In the genomic region with DNA sequence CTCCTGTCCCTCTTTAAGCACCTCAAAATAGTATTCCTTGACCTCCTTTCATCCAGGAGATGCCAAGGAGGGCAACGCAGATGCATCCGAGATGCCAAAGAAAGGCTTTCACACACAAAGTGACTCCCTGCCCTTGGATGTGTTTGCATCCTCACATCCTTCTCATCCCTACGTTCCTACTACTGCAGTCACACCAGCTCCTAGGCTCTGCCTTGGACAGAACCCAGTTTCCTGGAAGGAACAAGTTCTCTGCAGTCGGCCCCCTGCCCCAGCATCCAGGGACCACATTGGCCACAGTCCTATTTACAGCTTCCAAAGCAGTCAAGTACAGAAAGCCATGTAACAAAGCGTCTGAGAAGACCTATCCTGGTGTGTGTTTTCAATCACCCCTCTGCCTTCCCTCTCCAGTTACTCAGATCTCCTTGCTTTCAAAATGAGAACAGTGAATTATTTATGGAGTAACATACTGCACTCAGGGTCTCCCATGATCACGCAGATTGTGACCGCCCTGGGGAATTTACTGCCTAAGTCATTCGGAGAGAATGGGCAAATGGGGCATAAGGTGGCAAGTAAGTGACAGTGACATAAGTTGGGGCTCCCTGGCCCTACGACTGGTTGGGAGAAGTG, we compare ENCODE assay signal across 13 cellular contexts. TPM values are rescaled to one million over a fixed set of nuclear protein-coding genes. Genes with fewer than 3 reads are reported as not detected.
A peak's percentile ranks its signal among the peaks of the same experiment; 100 is the strongest.
DNase-seq lines count a peak whose midpoint lies in the region; ATAC-seq, FAIRE-seq and TF ChIP-seq lines count a peak whose summit lies in the region.
"Had no signal": no experiment of that assay in that cellular context is flagged by ENCODE, and none has a peak within 500 bp of the region (broad histone marks: within the 10 kb centered on the region; RNA-seq: fewer than 3 reads in every experiment).

No MANE protein-coding gene starts in this region.

- peak; percentile 56 for ATAC-seq in IMR-90 (ENCODE audit: low read depth)
- no peak for ATAC-seq in stimulated activated naive CD8-positive, alpha-beta T cell treated with anti-CD3 and anti-CD28 coated beads, Interleukin-15, Interleukin-2, amounts not matched to agents 100 U/mL and 50 U/mL, for 24 hours
- ATAC-seq in GM21786 (IDR thresholded peaks at IDR 0.05; ENCODE audit: unreplicated experiment): no peak
- ATAC-seq: GM12878 had no signal

- H2BK5ac ChIP-seq in IMR-90 (ENCODE audit: low read depth, low read length, poor library complexity, severe bottlenecking): peak overlapping the region; percentile 41

- peak overlapping the region; percentile 48 for H3K4me2 ChIP-seq in IMR-90 (ENCODE audit: low read depth, low read length)

- no peaks in the 10 kb centered on the region for H3K27me3 ChIP-seq in IMR-90 (ENCODE audit: control insufficient read depth, insufficient read depth, low read length)
- no peaks in the 10 kb centered on the region for H3K27me3 ChIP-seq in stomach smooth muscle (ENCODE audit: control insufficient read depth in 1 of 2, insufficient read depth in 2 of 2, low read length in 2 of 2)
- H3K27me3 ChIP-seq: gastroesophageal sphincter had no signal

- H3K9me3 ChIP-seq in IMR-90 (ENCODE audit: control insufficient read depth, insufficient read depth, low read length): no peaks in the 10 kb centered on the region
- no peaks in the 10 kb centered on the region for H3K9me3 ChIP-seq in mesodermal cell (ENCODE audit: control insufficient read depth, low read length)
- no peaks in the 10 kb centered on the region for H3K9me3 ChIP-seq in stomach smooth muscle (ENCODE audit: control insufficient read depth in 2 of 2, low read length in 2 of 2)
- H3K9me3 ChIP-seq: gastroesophageal sphincter had no signal

- peak overlapping the region; percentile 72; the same call in 1 of the 2 replicates for H3K23ac ChIP-seq in IMR-90 (ENCODE audit: low read depth, low read length)

- no peak for FAIRE-seq in H54 (lab: Jason Lieb, UNC)
- FAIRE-seq: GM12878, islet of Langerhans had no signal

- H3K14ac ChIP-seq in IMR-90 (replicated peaks; ENCODE audit: low read depth, low read length): peak overlapping the region; percentile 75

- H3K56ac ChIP-seq in IMR-90 (ENCODE audit: extremely low read depth, insufficient read depth, low read length): no peak overlapping the region

- peak overlapping the region; percentile 32; the same call in 1 of the 3 replicates for H2BK15ac ChIP-seq in IMR-90 (ENCODE audit: low read depth, low read length)

- H2BK20ac ChIP-seq in IMR-90 (ENCODE audit: low read depth, low read length): peak overlapping the region; percentile 82

- H3K4me3 ChIP-seq in IMR-90 (ENCODE audit: insufficient read depth, low read depth, low read length) (no peak overlapping the region), mesodermal cell (ENCODE audit: extremely low read depth, insufficient read depth, low read length, poor library complexity, severe bottlenecking) (no peak overlapping the region), stomach smooth muscle (ENCODE audit: low read length in 2 of 2) (no peak overlapping the region)
- H3K4me3 ChIP-seq: gastroesophageal sphincter, GM12878 had no signal

- peak overlapping the region; percentile 49 for H3K18ac ChIP-seq in IMR-90 (ENCODE audit: low read depth, low read length)

- dilution Hi-C loops in IMR-90 (cut with HindIII; ENCODE audit: low sequenced_read_pairs, unreplicated experiment): no loop called here

- 0 out of 2 replicates have a peak, but pooled peaks cover 5% of the 10 kb centered on the region for H4K20me1 ChIP-seq in IMR-90 (ENCODE audit: insufficient read depth, low read length)

- H3K4ac ChIP-seq in IMR-90 (ENCODE audit: low read depth, low read length): peak overlapping the region; percentile 69

- no peak for TF ChIP-seq CTCF in IMR-90 (conservative IDR thresholded peaks at IDR 0.05; ENCODE audit: low read depth, low read length)

- peaks cover 13% of the 10 kb centered on the region for H3K9me1 ChIP-seq in IMR-90 (ENCODE audit: insufficient read depth, low read length)

- CTCF ChIA-PET in IMR-90 (lab: Yijun Ruan, JAX): interaction anchor here (1.5 kb wide), 1 partner anchor 101 kb away, joined by 3 read pairs; no protein-coding TSS in a partner anchor

- H4K91ac ChIP-seq in IMR-90 (ENCODE audit: insufficient read depth, low read depth, low read length): peak overlapping the region; percentile 67

- H3K36me3 ChIP-seq in IMR-90 (ENCODE audit: control insufficient read depth, insufficient read depth, low read length): no peaks in the 10 kb centered on the region
- no peaks in the 10 kb centered on the region for H3K36me3 ChIP-seq in mesodermal cell (ENCODE audit: control insufficient read depth, insufficient read depth, low read length)
- H3K36me3 ChIP-seq in stomach smooth muscle (ENCODE audit: control insufficient read depth in 2 of 2, insufficient read depth in 2 of 2, low read length in 2 of 2): no peaks in the 10 kb centered on the region
- H3K36me3 ChIP-seq: gastroesophageal sphincter had no signal

- H3K9ac ChIP-seq in IMR-90 (ENCODE audit: low read depth, low read length): no peak overlapping the region
- no peak overlapping the region for H3K9ac ChIP-seq in stomach smooth muscle (ENCODE audit: low read length in 2 of 2)

- TF ChIP-seq POLR2A in IMR-90 (IDR thresholded peaks at IDR 0.05; ENCODE audit: low read depth, low read length): no peak
- no peak for TF ChIP-seq POLR2A in H54 (IDR thresholded peaks at IDR 0.05; ENCODE audit: low read depth, low read length)

- H3K27ac ChIP-seq in IMR-90 (ENCODE audit: insufficient read depth, low read length) (peak overlapping the region; percentile 44; the same call in 1 of the 2 replicates), mesodermal cell (ENCODE audit: low read depth, low read length, severe bottlenecking) (peak overlapping the region; percentile 30), stomach smooth muscle (ENCODE audit: low read length) (peak overlapping the region; percentile 46)

- in situ Hi-C loops in IMR-90 (cut with MboI; ENCODE audit: low sequenced_read_pairs): no loop called here

- POLR2A ChIA-PET in IMR-90 (lab: Charles Lee; ENCODE audit: unreplicated experiment): no interaction called here

- peak overlapping the region; percentile 18 for H2AFZ ChIP-seq in IMR-90 (replicated peaks; ENCODE audit: low read length, poor library complexity)

- DNase-seq in IMR-90 (no peak), dermis blood vessel endothelial cell (peak; percentile 24), SHP77 treated with DMSO at 0.1 percent for 48 hours (lab: John Stamatoyannopoulos, UW) (no peak), H54 (ENCODE audit: insufficient read length, low spot score) (no peak)
- no peak for DNase-seq in stimulated activated naive CD8-positive, alpha-beta T cell treated with anti-CD3 and anti-CD28 coated beads, Interleukin-15, Interleukin-2, amounts not matched to agents 100 U/mL and 50 U/mL, for 24 hours
- DNase-seq: C1 segment of cervical spinal cord, NCI-H2081 had no signal

- H2BK120ac ChIP-seq in IMR-90 (ENCODE audit: low read depth, low read length): peak overlapping the region; percentile 77

- H3K4me1 ChIP-seq in IMR-90 (ENCODE audit: control insufficient read depth, insufficient read depth, low read length) (peaks cover 14% of the 10 kb centered on the region), mesodermal cell (ENCODE audit: control insufficient read depth, insufficient read depth, low read length, poor library complexity, severe bottlenecking) (peaks cover 12% of the 10 kb centered on the region), stomach smooth muscle (ENCODE audit: control insufficient read depth, insufficient read depth, low read length) (peaks cover 19% of the 10 kb centered on the region)

- no TSS peak for BruUV-seq in IMR-90 (replicated peaks; lab: Mats Ljungman, UMichigan)

- H2AK9ac ChIP-seq in IMR-90 (replicated peaks; ENCODE audit: low read depth, low read length, poor library complexity): no peak overlapping the region

- H4K5ac ChIP-seq in IMR-90 (ENCODE audit: low read depth, low read length): peak overlapping the region; percentile 58

- intact Hi-C loops in IMR-90 (cut with micrococcal nuclease): no loop called here

- H3K79me1 ChIP-seq in IMR-90 (ENCODE audit: low read depth in 1 of 2, low read length in 2 of 2): no peaks in the 10 kb centered on the region

- WGBS in IMR-90 (ENCODE audit: extremely low coverage in 2 of 2, insufficient read length in 1 of 2), 2 experiments: 0% methylated on average over 1 of the region's 9 CpGs; no CpG with 5 or more reads in 1 of the 2 experiments
- 92 to 94% methylated on average over 8 of the region's 9 CpGs for WGBS in mesodermal cell (ENCODE audit: insufficient coverage in 2 of 2), 2 experiments

- peak overlapping the region; percentile 90; the same call in 1 of the 2 replicates for H2AK5ac ChIP-seq in IMR-90 (ENCODE audit: low read depth, low read length)

- H4K8ac ChIP-seq in IMR-90 (ENCODE audit: low read depth in 2 of 2, low read length in 2 of 2): peak overlapping the region in 1 of 2 experiments; percentile 48; a peak in 2 of 4 replicates

- no peak for TF ChIP-seq RAD21 in IMR-90 (IDR thresholded peaks at IDR 0.05; ENCODE audit: low read length)

TF ChIP-seq in IMR-90, 13 proteins besides CTCF, POLR2A, EP300 and RAD21 (continues in another document):
- no peak for TF ChIP-seq MXI1 (IDR thresholded peaks at IDR 0.05; ENCODE audit: borderline replicate concordance, low read depth, low read length)
- TF ChIP-seq, protein P1, sequence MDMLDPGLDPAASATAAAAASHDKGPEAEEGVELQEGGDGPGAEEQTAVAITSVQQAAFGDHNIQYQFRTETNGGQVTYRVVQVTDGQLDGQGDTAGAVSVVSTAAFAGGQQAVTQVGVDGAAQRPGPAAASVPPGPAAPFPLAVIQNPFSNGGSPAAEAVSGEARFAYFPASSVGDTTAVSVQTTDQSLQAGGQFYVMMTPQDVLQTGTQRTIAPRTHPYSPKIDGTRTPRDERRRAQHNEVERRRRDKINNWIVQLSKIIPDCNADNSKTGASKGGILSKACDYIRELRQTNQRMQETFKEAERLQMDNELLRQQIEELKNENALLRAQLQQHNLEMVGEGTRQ (IDR thresholded peaks at IDR 0.05; ENCODE audit: low read depth, low read length): no peak
- TF ChIP-seq FOS (IDR thresholded peaks at IDR 0.05; ENCODE audit: low read depth, low read length): no peak
- no peak for TF ChIP-seq RCOR1 (IDR thresholded peaks at IDR 0.05; ENCODE audit: insufficient replicate concordance, low read length)

RNA-seq across cellular contexts. Expression of a gene that starts 21.8 kb away (rescaled TPM):
- total RNA-seq in IMR-90 (2012; rRNA removed) (230 and 484 TPM in 2 replicates), dermis blood vessel endothelial cell (229 and 392 TPM in 2 replicates)
- 205 and 295 TPM in 2 replicates for polyA plus RNA-seq in IMR-90 (2012; rRNA removed)
- polyA plus RNA-seq in IMR-90 (2012; cell fraction: cytosol; rRNA removed): 118 and 134 TPM in 2 replicates
- 48.5 and 140 TPM in 2 replicates for polyA plus RNA-seq in IMR-90 (2012; cell fraction: nucleus; rRNA removed; ENCODE audit: low replicate concordance)
- 331 TPM for polyA plus RNA-seq in mesodermal cell (2013, experiment 1 of 2)
- polyA plus RNA-seq in mesodermal cell (2013, experiment 2 of 2): 382 TPM

RNA-seq across cellular contexts. Expression of a gene that starts 54.1 kb away (rescaled TPM):
- total RNA-seq in IMR-90 (2012; rRNA removed): 16.9 and 20.3 TPM in 2 replicates
- polyA plus RNA-seq in IMR-90 (2012; rRNA removed): 33.8 and 46.3 TPM in 2 replicates
- 35.7 and 36.6 TPM in 2 replicates for polyA plus RNA-seq in IMR-90 (2012; cell fraction: cytosol; rRNA removed)
- 14.3 and 16.2 TPM in 2 replicates for polyA plus RNA-seq in IMR-90 (2012; cell fraction: nucleus; rRNA removed; ENCODE audit: low replicate concordance)
- total RNA-seq in dermis blood vessel endothelial cell: 43.7 and 91.0 TPM in 2 replicates
- polyA plus RNA-seq in mesodermal cell (2013, experiment 1 of 2): 19.0 TPM
- polyA plus RNA-seq in mesodermal cell (2013, experiment 2 of 2): 18.1 TPM
